ENCODE assay signal across 2 cellular contexts in genomic region chr12:49330631-49331359, GRCh38.
TF ChIP-seq lines count a peak whose summit lies in the region.

No MANE protein-coding gene starts in this region.

TF ChIP-seq in HCT116, 20 proteins besides CTCF, POLR2A, EP300 and RAD21:
- no peak for TF ChIP-seq ELF1 (IDR thresholded peaks at IDR 0.05; ENCODE audit: borderline replicate concordance, low read depth)
- TF ChIP-seq CBX3 (IDR thresholded peaks at IDR 0.05; ENCODE audit: low read depth), result no peak
- TF ChIP-seq EZH2phosphoT487 (IDR thresholded peaks at IDR 0.05; ENCODE audit: borderline replicate concordance), result no peak
- no peak for TF ChIP-seq MAX (IDR thresholded peaks at IDR 0.05)
- TF ChIP-seq EZH2 (IDR thresholded peaks at IDR 0.05), result no peak
- TF ChIP-seq ZBTB33 (IDR thresholded peaks at IDR 0.05; ENCODE audit: extremely low read depth, insufficient replicate concordance, low read length), result no peak
- TF ChIP-seq SP1 (IDR thresholded peaks at IDR 0.05; ENCODE audit: low read depth), result no peak
- no peak for TF ChIP-seq ATF3 (IDR thresholded peaks at IDR 0.05)
- no peak; the same call in 1 of the 2 replicates for TF ChIP-seq POLR2AphosphoS5 (IDR thresholded peaks at IDR 0.05; ENCODE audit: low read depth, low read length)

TF ChIP-seq in K562, 482 proteins besides CTCF, POLR2A, EP300 and RAD21:
- TF ChIP-seq RBFOX2 (IDR thresholded peaks at IDR 0.05; ENCODE audit: low read depth, low read length) (peak; percentile 14; the same call in 1 of the 2 replicates), PATZ1 (CRISPR knock-in tag; IDR thresholded peaks at IDR 0.05; ENCODE audit: borderline replicate concordance) (no peak)
TF ChIP-seq in K562: peak in this region for 1.
